ENCODE assay signal across 15 cellular contexts in the genomic region with DNA sequence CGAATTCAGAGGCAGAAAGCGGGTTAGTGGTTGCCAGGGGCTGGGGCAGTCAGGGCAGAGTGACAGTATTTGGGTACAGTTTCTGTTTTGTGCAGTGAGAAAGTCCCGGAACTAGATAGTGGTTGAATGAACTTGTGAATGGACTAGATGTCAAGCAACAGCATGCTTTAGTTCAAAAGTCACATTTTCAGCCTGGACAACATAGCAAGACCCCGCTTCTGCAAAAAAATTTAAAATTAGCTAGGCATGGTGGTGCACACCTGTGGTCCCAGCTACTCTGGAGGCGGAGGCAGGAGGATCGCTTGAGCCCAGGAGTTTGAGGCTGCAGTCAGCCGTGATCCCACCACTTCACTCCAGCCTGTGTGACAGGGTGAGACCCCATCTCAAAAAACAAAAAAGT. TPM values are rescaled to one million over a fixed set of nuclear protein-coding genes. Genes with fewer than 3 reads are reported as not detected.
DNase-seq lines count a peak whose midpoint lies in the region; ATAC-seq lines count a peak whose summit lies in the region.
"Had no signal": no experiment of that assay in that cellular context is flagged by ENCODE, and none has a peak within 500 bp of the region (broad histone marks: within the 10 kb centered on the region; RNA-seq: fewer than 3 reads in every experiment).

No MANE protein-coding gene starts in this region.

- peaks cover 31 to 73% (median 58%) of the 10 kb centered on the region in 4 donors for H3K4me1 Mint-ChIP-seq in CD4-positive, alpha-beta memory T cell
- H3K4me1 Mint-ChIP-seq in activated T-helper 2 cell treated with anti-CD3 and anti-CD28 coated beads, Interferon-gamma antibody, Interleukin-2, Interleukin-4, amounts not matched to agents 10 μg/mL and 5 μg/mL and 100 μg/mL, durations not matched to agents 14 hours and 24 hours and 36 hours (ENCODE audit: low read depth), result peaks cover 43% of the 10 kb centered on the region
- peaks cover 51 to 57% of the 10 kb centered on the region in 2 donors for H3K4me1 Mint-ChIP-seq in natural killer cell treated with Interleukin-12 subunit alpha and Interleukin-12 subunit beta and Interleukin-15 and Interleukin-18, amount 100 ng/mL, for 72 hours (ENCODE audit: low read depth in 2 of 2)

- peak overlapping the region in 4 of 7 donors; percentile 31 to 97 (median 55) for H3K27ac Mint-ChIP-seq in CD4-positive, alpha-beta memory T cell
- H3K27ac Mint-ChIP-seq in activated T-helper 2 cell treated with anti-CD3 and anti-CD28 coated beads, Interferon-gamma antibody, Interleukin-2, Interleukin-4, amounts not matched to agents 10 μg/mL and 5 μg/mL and 100 μg/mL, durations not matched to agents 14 hours and 24 hours and 36 hours, result peak overlapping the region; percentile 42
- H3K27ac Mint-ChIP-seq in natural killer cell treated with Interleukin-12 subunit alpha and Interleukin-12 subunit beta and Interleukin-15 and Interleukin-18, amount 100 ng/mL, for 72 hours, result peak overlapping the region; percentile 2 to 67

- intact Hi-C loops in CD4-positive, alpha-beta memory T cell (cut with micrococcal nuclease), result no loop called here
- intact Hi-C loops in activated T-helper 2 cell treated with anti-CD3 and anti-CD28 coated beads, Interferon-gamma antibody, Interleukin-2, Interleukin-4, amounts not matched to agents 10 μg/mL and 5 μg/mL and 100 μg/mL, durations not matched to agents 14 hours and 24 hours and 36 hours (cut with micrococcal nuclease), result loop anchor here (10.0 kb wide), 2 partner anchors 133 to 497 kb away; a partner anchor contains a TSS

- no peaks in the 10 kb centered on the region for H3K9me3 ChIP-seq in BLaER1
- no peaks in the 10 kb centered on the region for H3K9me3 ChIP-seq in CD4-positive, alpha-beta memory T cell (ENCODE audit: control insufficient read depth in 1 of 2, low read length in 2 of 2)
- H3K9me3 ChIP-seq: thyroid gland had no signal

- peaks cover 97% of the 10 kb centered on the region for H4K20me1 ChIP-seq in BLaER1

- peaks cover 0 to 13% of the 10 kb centered on the region in 2 donors for H3K36me3 Mint-ChIP-seq in CD4-positive, alpha-beta memory T cell
- H3K36me3 Mint-ChIP-seq in activated T-helper 2 cell treated with anti-CD3 and anti-CD28 coated beads, Interferon-gamma antibody, Interleukin-2, Interleukin-4, amounts not matched to agents 10 μg/mL and 5 μg/mL and 100 μg/mL, durations not matched to agents 14 hours and 24 hours and 36 hours (ENCODE audit: low read depth), result peaks cover 52% of the 10 kb centered on the region
- no peaks in the 10 kb centered on the region for H3K36me3 Mint-ChIP-seq in natural killer cell treated with Interleukin-12 subunit alpha and Interleukin-12 subunit beta and Interleukin-15 and Interleukin-18, amount 100 ng/mL, for 72 hours

- H3K9me3 Mint-ChIP-seq in CD4-positive, alpha-beta memory T cell, result no peaks in the 10 kb centered on the region
- no peaks in the 10 kb centered on the region for H3K9me3 Mint-ChIP-seq in activated T-helper 2 cell treated with anti-CD3 and anti-CD28 coated beads, Interferon-gamma antibody, Interleukin-2, Interleukin-4, amounts not matched to agents 10 μg/mL and 5 μg/mL and 100 μg/mL, durations not matched to agents 14 hours and 24 hours and 36 hours
- no peaks in the 10 kb centered on the region for H3K9me3 Mint-ChIP-seq in natural killer cell treated with Interleukin-12 subunit alpha and Interleukin-12 subunit beta and Interleukin-15 and Interleukin-18, amount 100 ng/mL, for 72 hours

- ATAC-seq in natural killer cell treated with Interleukin-12 subunit alpha and Interleukin-12 subunit beta and Interleukin-15 and Interleukin-18, amount 100 ng/mL, for 72 hours, result no peak
- ATAC-seq in HG02759 (IDR thresholded peaks at IDR 0.05; ENCODE audit: unreplicated experiment) (no peak), HG03280 (IDR thresholded peaks at IDR 0.05; ENCODE audit: unreplicated experiment) (no peak)

- H3K4me2 ChIP-seq in BLaER1, result peak overlapping the region; percentile 94

- H3K4me3 ChIP-seq in BLaER1, result no peak overlapping the region
- no peak overlapping the region for H3K4me3 ChIP-seq in CD4-positive, alpha-beta memory T cell (ENCODE audit: low read length in 2 of 2)
- H3K4me3 ChIP-seq: thyroid gland had no signal

- peak overlapping the region in 7 of 8 donors; percentile 39 to 93 (median 63) for H3K4me3 Mint-ChIP-seq in CD4-positive, alpha-beta memory T cell
- H3K4me3 Mint-ChIP-seq in activated T-helper 2 cell treated with anti-CD3 and anti-CD28 coated beads, Interferon-gamma antibody, Interleukin-2, Interleukin-4, amounts not matched to agents 10 μg/mL and 5 μg/mL and 100 μg/mL, durations not matched to agents 14 hours and 24 hours and 36 hours (ENCODE audit: low read depth), result peak overlapping the region; percentile 13
- H3K4me3 Mint-ChIP-seq in natural killer cell treated with Interleukin-12 subunit alpha and Interleukin-12 subunit beta and Interleukin-15 and Interleukin-18, amount 100 ng/mL, for 72 hours, result peak overlapping the region; percentile 38

- peaks cover 92% of the 10 kb centered on the region for H3K4me1 ChIP-seq in BLaER1
- H3K4me1 ChIP-seq in CD4-positive, alpha-beta memory T cell (ENCODE audit: insufficient read depth, low read length), result peaks cover 91% of the 10 kb centered on the region

- H3K27me3 ChIP-seq in BLaER1, result no peaks in the 10 kb centered on the region
- H3K27me3 ChIP-seq in CD4-positive, alpha-beta memory T cell (ENCODE audit: insufficient read depth, low read length), result no peaks in the 10 kb centered on the region
- H3K27me3 ChIP-seq: thyroid gland had no signal

- no peak overlapping the region for H3K27ac ChIP-seq in BLaER1
- H3K27ac ChIP-seq in CD4-positive, alpha-beta memory T cell (ENCODE audit: low read depth, low read length), result no peak overlapping the region

- DNase-seq in CD4-positive, alpha-beta memory T cell, result no peak
- no peak for DNase-seq in activated T-helper 2 cell treated with anti-CD3 and anti-CD28 coated beads, Interferon-gamma antibody, Interleukin-2, Interleukin-4, amounts not matched to agents 10 μg/mL and 5 μg/mL and 100 μg/mL, durations not matched to agents 14 hours and 24 hours and 36 hours (ENCODE audit: low spot score)
- DNase-seq in natural killer cell treated with Interleukin-12 subunit alpha and Interleukin-12 subunit beta and Interleukin-15 and Interleukin-18, amount 100 ng/mL, for 72 hours (ENCODE audit: low spot score), result no peak
- DNase-seq in stimulated activated CD8-positive, alpha-beta memory T cell treated with anti-CD3 and anti-CD28 coated beads, Interleukin-4, amount 100 ng/mL, for 48 hours, result no peak
- DNase-seq: activated CD4-positive, alpha-beta T cell treated with anti-CD3 and anti-CD28 coated beads for 48 hours; DMS79 treated with DMSO at 0.1 percent for 48 hours; hippocampal formation; kidney glomerular epithelial cell; NCI-H1417; NCI-H69; SIG-M5; thyroid gland had no signal

- H3K36me3 ChIP-seq in BLaER1, result peaks cover 41% of the 10 kb centered on the region
- H3K36me3 ChIP-seq in CD4-positive, alpha-beta memory T cell (ENCODE audit: insufficient read depth, low read length), result peaks cover 11% of the 10 kb centered on the region
- H3K36me3 ChIP-seq: thyroid gland had no signal

- POLR2A ChIA-PET in CD4-positive, alpha-beta memory T cell (lab: Charles Lee; ENCODE audit: partially characterized antibody), result interaction anchor here (3.3 to 3.7 kb wide), 2 partner anchors 11 to 53 kb away, joined by 26 to 29 read pairs; a partner anchor contains a TSS

- CTCF ChIA-PET in CD4-positive, alpha-beta memory T cell (lab: Charles Lee; ENCODE audit: partially characterized antibody), result interaction anchor here (0.5 to 7.2 kb wide), 3 partner anchors 50 to 235 kb away, joined by 3 to 58 read pairs (median 3); no protein-coding TSS in a partner anchor

- no peaks in the 10 kb centered on the region for H3K27me3 Mint-ChIP-seq in CD4-positive, alpha-beta memory T cell
- H3K27me3 Mint-ChIP-seq in activated T-helper 2 cell treated with anti-CD3 and anti-CD28 coated beads, Interferon-gamma antibody, Interleukin-2, Interleukin-4, amounts not matched to agents 10 μg/mL and 5 μg/mL and 100 μg/mL, durations not matched to agents 14 hours and 24 hours and 36 hours (ENCODE audit: low read depth), result no peaks in the 10 kb centered on the region
- no peaks in the 10 kb centered on the region for H3K27me3 Mint-ChIP-seq in natural killer cell treated with Interleukin-12 subunit alpha and Interleukin-12 subunit beta and Interleukin-15 and Interleukin-18, amount 100 ng/mL, for 72 hours

- H3K9ac ChIP-seq in BLaER1, result no peak overlapping the region

RNA-seq across cellular contexts. Expression of a gene that starts 8.4 kb away (rescaled TPM):
- 10 to 100 TPM; 43.0 to 45.4 TPM for total RNA-seq in CD4-positive, alpha-beta memory T cell
- polyA plus RNA-seq in CD4-positive, alpha-beta memory T cell, result 1 to 10 TPM in 1 of 2 donors, not detected in 1; 6.0 TPM
- total RNA-seq in activated T-helper 2 cell treated with anti-CD3 and anti-CD28 coated beads, Interferon-gamma antibody, Interleukin-2, Interleukin-4, amounts not matched to agents 10 μg/mL and 5 μg/mL and 100 μg/mL, durations not matched to agents 14 hours and 24 hours and 36 hours, result 81.3 and 83.8 TPM in 2 replicates
- total RNA-seq in natural killer cell treated with Interleukin-12 subunit alpha and Interleukin-12 subunit beta and Interleukin-15 and Interleukin-18, amount 100 ng/mL, for 72 hours, result 10 to 100 TPM; 57.3 to 85.0 TPM

RNA-seq across cellular contexts. Expression of a gene that starts 54.6 kb away (rescaled TPM):
- 10 to 100 TPM; 82.9 to 87.7 TPM for total RNA-seq in CD4-positive, alpha-beta memory T cell
- polyA plus RNA-seq in CD4-positive, alpha-beta memory T cell, result 10 to 100 TPM in 1 of 2 donors, 1 to 10 TPM in 1; 6.6 to 39.3 TPM
- 74.5 and 77.5 TPM in 2 replicates for total RNA-seq in activated T-helper 2 cell treated with anti-CD3 and anti-CD28 coated beads, Interferon-gamma antibody, Interleukin-2, Interleukin-4, amounts not matched to agents 10 μg/mL and 5 μg/mL and 100 μg/mL, durations not matched to agents 14 hours and 24 hours and 36 hours
- total RNA-seq in natural killer cell treated with Interleukin-12 subunit alpha and Interleukin-12 subunit beta and Interleukin-15 and Interleukin-18, amount 100 ng/mL, for 72 hours, result 100 to 1,000 TPM; 104 to 121 TPM

Comparison
In these comparisons a context has a peak if more than half of its experiments do, and no peak if none do; other contexts are left out.
1. H3K4me3 Mint-ChIP-seq: peak in every context shown above with its lines; median percentile 63 in CD4-positive, alpha-beta memory T cell; 38 in natural killer cell treated with Interleukin-12 subunit alpha and Interleukin-12 subunit beta and Interleukin-15 and Interleukin-18, amount 100 ng/mL, for 72 hours; 13 in activated T-helper 2 cell treated with anti-CD3 and anti-CD28 coated beads, Interferon-gamma antibody, Interleukin-2, Interleukin-4, amounts not matched to agents 10 μg/mL and 5 μg/mL and 100 μg/mL, durations not matched to agents 14 hours and 24 hours and 36 hours.